Comparison of ENCODE assay signal across 20 cellular contexts in genomic region chr6:120671519-120671918, GRCh38.
A peak's percentile ranks its signal among the peaks of the same experiment; 100 is the strongest.
DNase-seq lines count a peak whose midpoint lies in the region; ATAC-seq, FAIRE-seq and TF ChIP-seq lines count a peak whose summit lies in the region.
"Had no signal": no experiment of that assay in that cellular context is flagged by ENCODE, and none has a peak within 500 bp of the region (broad histone marks: within the 10 kb centered on the region; RNA-seq: fewer than 3 reads in every experiment).

No MANE protein-coding gene starts in this region.

- no peak overlapping the region for H3K4me3 Mint-ChIP-seq in activated T-cell treated with anti-CD3 and anti-CD28 coated beads, Interleukin-2, amount 50 U/mL, for 4 hours
- H3K4me3 Mint-ChIP-seq: activated CD8-positive, alpha-beta memory T cell treated with anti-CD3 and anti-CD28 coated beads, Interleukin-2, amount 10 ng/mL, durations not matched to agents 7 days and 5 days; activated naive CD8-positive, alpha-beta T cell treated with anti-CD3 and anti-CD28 coated beads, Interleukin-2, amount 50 U/mL, for 24 hours; CD4-positive, alpha-beta memory T cell; dendritic cell treated with granulocyte-macrophage colony-stimulating factor and Interleukin-4, amounts not matched to agents 40 ng/mL and 50 ng/mL, for 4 days; stimulated activated naive CD8-positive, alpha-beta T cell treated with anti-CD3 and anti-CD28 coated beads, Interleukin-15, amount 100 ng/mL, for 72 hours; T-helper 2 cell treated with Interferon-gamma antibody and Interleukin-4, amounts not matched to agents 5 μg/mL and 100 μg/mL, for 36 hours had no signal

- ATAC-seq in GM12878 (peak; percentile 55), gastrocnemius medialis (no peak), psoas muscle (no peak)
- ATAC-seq in activated T-cell treated with anti-CD3 and anti-CD28 coated beads, Interleukin-2, amount 50 U/mL, for 4 hours = no peak
- ATAC-seq: activated CD8-positive, alpha-beta memory T cell treated with anti-CD3 and anti-CD28 coated beads, Interleukin-2, amount 10 ng/mL, durations not matched to agents 7 days and 5 days; activated naive CD8-positive, alpha-beta T cell treated with anti-CD3 and anti-CD28 coated beads, Interleukin-2, amount 50 U/mL, for 24 hours; stimulated activated naive CD8-positive, alpha-beta T cell treated with anti-CD3 and anti-CD28 coated beads, Interleukin-15, amount 100 ng/mL, for 72 hours had no signal

- H2AFZ ChIP-seq in GM12878 (ENCODE audit: control insufficient read depth, low read depth, low read length) = no peak overlapping the region

- in situ Hi-C loops in GM12878 (cut with MboI) (no loop called here), gastrocnemius medialis (cut with MboI; ENCODE audit: low sequenced_read_pairs in 4 of 4) (no loop called here)

- H3K27me3 Mint-ChIP-seq in activated T-cell treated with anti-CD3 and anti-CD28 coated beads, Interleukin-2, amount 50 U/mL, for 4 hours (ENCODE audit: low read depth) = no peaks in the 10 kb centered on the region
- H3K27me3 Mint-ChIP-seq: activated CD8-positive, alpha-beta memory T cell treated with anti-CD3 and anti-CD28 coated beads, Interleukin-2, amount 10 ng/mL, durations not matched to agents 7 days and 5 days; activated naive CD8-positive, alpha-beta T cell treated with anti-CD3 and anti-CD28 coated beads, Interleukin-2, amount 50 U/mL, for 24 hours; CD4-positive, alpha-beta memory T cell; dendritic cell treated with granulocyte-macrophage colony-stimulating factor and Interleukin-4, amounts not matched to agents 40 ng/mL and 50 ng/mL, for 4 days; stimulated activated naive CD8-positive, alpha-beta T cell treated with anti-CD3 and anti-CD28 coated beads, Interleukin-15, amount 100 ng/mL, for 72 hours had no signal

- no peaks in the 10 kb centered on the region for H3K36me3 Mint-ChIP-seq in activated T-cell treated with anti-CD3 and anti-CD28 coated beads, Interleukin-2, amount 50 U/mL, for 4 hours (ENCODE audit: insufficient read depth)
- H3K36me3 Mint-ChIP-seq: activated CD8-positive, alpha-beta memory T cell treated with anti-CD3 and anti-CD28 coated beads, Interleukin-2, amount 10 ng/mL, durations not matched to agents 7 days and 5 days; CD4-positive, alpha-beta memory T cell had no signal

- no peak overlapping the region for H3K56ac ChIP-seq in mesendoderm (ENCODE audit: low read length)

- DNase-seq in D341Med (ENCODE audit: low spot score) (peak; percentile 32), NB4 (ENCODE audit: low read depth) (peak; percentile 2), GM12878 (ENCODE audit: low read depth, low spot score) (no peak), mesendoderm (peak; percentile 88), NCI-H69 (lab: John Stamatoyannopoulos, UW) (no peak), gastrocnemius medialis (no peak), psoas muscle (no peak)
- no peak for DNase-seq in activated T-cell treated with anti-CD3 and anti-CD28 coated beads, Interleukin-2, amount 50 U/mL, for 4 hours
- DNase-seq: activated CD8-positive, alpha-beta memory T cell treated with anti-CD3 and anti-CD28 coated beads, Interleukin-2, amount 10 ng/mL, durations not matched to agents 7 days and 5 days; activated naive CD8-positive, alpha-beta T cell treated with anti-CD3 and anti-CD28 coated beads, Interleukin-2, amount 50 U/mL, for 24 hours; CD4-positive, alpha-beta memory T cell; foreskin melanocyte; NCI-H1417 treated with DMSO at 0.1 percent for 48 hours; NCI-H2227 treated with DMSO at 0.1 percent for 48 hours; stimulated activated naive CD8-positive, alpha-beta T cell treated with anti-CD3 and anti-CD28 coated beads, Interleukin-15, amount 100 ng/mL, for 72 hours; trophoblast cell had no signal

- H3K9ac ChIP-seq in GM12878 (ENCODE audit: control insufficient read depth, insufficient read depth, low read length) (no peak overlapping the region), mesendoderm (ENCODE audit: low read length) (no peak overlapping the region)

- H3K4ac ChIP-seq in mesendoderm (ENCODE audit: low read depth, low read length) = no peak overlapping the region

- TF ChIP-seq POLR2A in NB4 (IDR thresholded peaks at IDR 0.05; ENCODE audit: extremely low read depth, insufficient read length) (no peak), GM12878 (IDR thresholded peaks at IDR 0.05; ENCODE audit: low read depth, low read length) (no peak), gastrocnemius medialis (IDR thresholded peaks at IDR 0.05) (no peak)

- no peak overlapping the region for H4K5ac ChIP-seq in mesendoderm (ENCODE audit: low read length)

- H3K23ac ChIP-seq in mesendoderm (ENCODE audit: low read length) = no peak overlapping the region

- no peak overlapping the region for H2BK15ac ChIP-seq in mesendoderm (replicated peaks; ENCODE audit: low read depth)

- 9% methylated on average over 4 of the region's 4 CpGs for WGBS in GM12878 (ENCODE audit: insufficient coverage, insufficient replicate concordance, low lambda C conversion rate, missing lambda C conversion rate)
- WGBS in mesendoderm (ENCODE audit: extremely low coverage, insufficient coverage, low lambda C conversion rate) = no CpG with 5 or more reads among the region's 4 CpGs
- 21 to 23% (median 22%) methylated on average over 4 of the region's 4 CpGs for WGBS in psoas muscle, 3 donors

- TF ChIP-seq RAD21 in GM12878 (IDR thresholded peaks at IDR 0.05; ENCODE audit: insufficient read depth, low read depth, low read length) = no peak

- H2AK5ac ChIP-seq in mesendoderm (ENCODE audit: low read length) = no peak overlapping the region

- H4K20me1 ChIP-seq in GM12878 (ENCODE audit: control insufficient read depth, insufficient read depth) = no peaks in the 10 kb centered on the region

- no peaks in the 10 kb centered on the region for H3K4me1 Mint-ChIP-seq in activated T-cell treated with anti-CD3 and anti-CD28 coated beads, Interleukin-2, amount 50 U/mL, for 4 hours (ENCODE audit: low read depth)
- H3K4me1 Mint-ChIP-seq: activated CD8-positive, alpha-beta memory T cell treated with anti-CD3 and anti-CD28 coated beads, Interleukin-2, amount 10 ng/mL, durations not matched to agents 7 days and 5 days; activated naive CD8-positive, alpha-beta T cell treated with anti-CD3 and anti-CD28 coated beads, Interleukin-2, amount 50 U/mL, for 24 hours; CD4-positive, alpha-beta memory T cell; stimulated activated naive CD8-positive, alpha-beta T cell treated with anti-CD3 and anti-CD28 coated beads, Interleukin-15, amount 100 ng/mL, for 72 hours had no signal

- H4K8ac ChIP-seq in mesendoderm (ENCODE audit: low read depth, low read length) = no peak overlapping the region

- H3K4me3 ChIP-seq in NB4 (ENCODE audit: low read depth, low read length) = no peak overlapping the region
- no peak overlapping the region for H3K4me3 ChIP-seq in GM12878
- H3K4me3 ChIP-seq in mesendoderm (ENCODE audit: low read length) = no peak overlapping the region
- H3K4me3 ChIP-seq in gastrocnemius medialis = no peak overlapping the region
- no peak overlapping the region for H3K4me3 ChIP-seq in psoas muscle
- H3K4me3 ChIP-seq: breast epithelium, SJSA1 had no signal

- no peak overlapping the region for H2BK5ac ChIP-seq in mesendoderm (ENCODE audit: low read length)

- BruUV-seq in GM12878 (replicated peaks; lab: Mats Ljungman, UMichigan) = no TSS peak

- intact Hi-C loops in GM12878 (cut with micrococcal nuclease; ENCODE audit: unreplicated experiment) (no loop called here), gastrocnemius medialis (cut with DNase I; ENCODE audit: low total_unique reads) (no loop called here), psoas muscle (cut with DNase I) (no loop called here)

- POLR2A ChIA-PET in GM12878 (lab: Charles Lee) = no interaction called here

- H3K9me3 Mint-ChIP-seq in activated T-cell treated with anti-CD3 and anti-CD28 coated beads, Interleukin-2, amount 50 U/mL, for 4 hours = peaks cover 14% of the 10 kb centered on the region

- H3K27me3 ChIP-seq in GM12878 (replicated peaks in 1 of 2; ENCODE audit: control insufficient read depth in 2 of 2, insufficient read depth in 2 of 2, low read length in 1 of 2) (no peaks in the 10 kb centered on the region), mesendoderm (ENCODE audit: insufficient read depth, low read length, poor library complexity) (no peaks in the 10 kb centered on the region), gastrocnemius medialis (no peaks in the 10 kb centered on the region), psoas muscle (ENCODE audit: insufficient read depth in 3 of 3, low read length in 2 of 3) (no peaks in the 10 kb centered on the region)
- H3K27me3 ChIP-seq: breast epithelium, SJSA1 had no signal

- SMC1A ChIA-PET in GM12878 (lab: Charles Lee; ENCODE audit: uncharacterized antibody, unreplicated experiment) = no interaction called here

- H3K4me1 ChIP-seq in GM12878 (ENCODE audit: control insufficient read depth, insufficient read depth, low read length) = no peaks in the 10 kb centered on the region
- no peaks in the 10 kb centered on the region for H3K4me1 ChIP-seq in mesendoderm (ENCODE audit: control insufficient read depth, low read depth, low read length)
- no peaks in the 10 kb centered on the region for H3K4me1 ChIP-seq in gastrocnemius medialis
- no peaks in the 10 kb centered on the region for H3K4me1 ChIP-seq in psoas muscle
- H3K4me1 ChIP-seq: breast epithelium, SJSA1 had no signal

- CTCF ChIA-PET in GM12878 (lab: Yijun Ruan, JAX) = no interaction called here

- no peak for TF ChIP-seq EP300 in GM12878 (IDR thresholded peaks at IDR 0.05; ENCODE audit: borderline replicate concordance in 1 of 2, control insufficient read depth in 1 of 2, low read depth in 2 of 2, low read length in 2 of 2)

- H3K4me2 ChIP-seq in GM12878 (ENCODE audit: control insufficient read depth, insufficient read depth) (no peak overlapping the region), mesendoderm (ENCODE audit: low read length) (no peak overlapping the region)

- no peaks in the 10 kb centered on the region for H3K36me3 ChIP-seq in GM12878 (ENCODE audit: control insufficient read depth in 2 of 2, insufficient read depth in 2 of 2, low read length in 1 of 2)
- no peaks in the 10 kb centered on the region for H3K36me3 ChIP-seq in mesendoderm (ENCODE audit: control insufficient read depth, insufficient read depth, low read length)
- H3K36me3 ChIP-seq in gastrocnemius medialis = no peaks in the 10 kb centered on the region
- H3K36me3 ChIP-seq in psoas muscle (ENCODE audit: insufficient read depth in 1 of 2, low read depth in 1 of 2) = no peaks in the 10 kb centered on the region
- H3K36me3 ChIP-seq: breast epithelium, SJSA1 had no signal

- H3K79me2 ChIP-seq in GM12878 (ENCODE audit: control insufficient read depth, insufficient read depth, low read length) (no peaks in the 10 kb centered on the region), mesendoderm (ENCODE audit: control insufficient read depth, insufficient read depth, low read length) (no peaks in the 10 kb centered on the region)

- H3K27ac ChIP-seq in GM12878 (ENCODE audit: control insufficient read depth, insufficient read depth) = no peak overlapping the region
- no peak overlapping the region for H3K27ac ChIP-seq in mesendoderm (ENCODE audit: low read depth, low read length)
- H3K27ac ChIP-seq in gastrocnemius medialis = no peak overlapping the region
- no peak overlapping the region for H3K27ac ChIP-seq in psoas muscle
- H3K27ac ChIP-seq: breast epithelium, SJSA1 had no signal

- H3K18ac ChIP-seq in mesendoderm (ENCODE audit: low read length) = no peak overlapping the region

- FAIRE-seq in GM12878 (lab: Jason Lieb, UNC) = no peak

- no peak for TF ChIP-seq CTCF in NB4 (IDR thresholded peaks at IDR 0.05; ENCODE audit: low read depth, low read length)
- no peak for TF ChIP-seq CTCF in GM12878 (IDR thresholded peaks at IDR 0.05 in 2 of 3, conservative IDR thresholded peaks at IDR 0.05 in 1 of 3; ENCODE audit: control insufficient read depth in 2 of 3, extremely low read depth in 1 of 3, insufficient read depth in 1 of 3, low read depth in 3 of 3, low read length in 3 of 3)
- no peak for TF ChIP-seq CTCF in gastrocnemius medialis (IDR thresholded peaks at IDR 0.05 in 4 of 5, conservative IDR thresholded peaks at IDR 0.05 in 1 of 5)
- no peak for TF ChIP-seq CTCF in psoas muscle (IDR thresholded peaks at IDR 0.05)

- RAD21 ChIA-PET in GM12878 (lab: Charles Lee; ENCODE audit: unreplicated experiment) = no interaction called here

- no peak overlapping the region for H2BK120ac ChIP-seq in mesendoderm (ENCODE audit: low read depth, low read length)

- H3K9me3 ChIP-seq in GM12878 (replicated peaks; ENCODE audit: control insufficient read depth, insufficient read depth, low read length) = no peaks in the 10 kb centered on the region
- peaks cover 0 to 3% (median 0%) of the 10 kb centered on the region in 3 donors for H3K9me3 ChIP-seq in gastrocnemius medialis
- H3K9me3 ChIP-seq in psoas muscle = no peaks in the 10 kb centered on the region
- H3K9me3 ChIP-seq: SJSA1 had no signal

- no peaks in the 10 kb centered on the region for H3K79me1 ChIP-seq in mesendoderm (ENCODE audit: low read length)

Comparison
In these comparisons a context has a peak if more than half of its experiments do, and no peak if none do; other contexts are left out.
1. DNase-seq: peak in D341Med (single experiment), NB4 (single experiment) and mesendoderm (single experiment); none in GM12878 (single experiment), activated T-cell treated with anti-CD3 and anti-CD28 coated beads, Interleukin-2, amount 50 U/mL, for 4 hours (single experiment), NCI-H69 (single experiment), gastrocnemius medialis (0 of 2) and psoas muscle (0 of 2).